In the genomic region with DNA sequence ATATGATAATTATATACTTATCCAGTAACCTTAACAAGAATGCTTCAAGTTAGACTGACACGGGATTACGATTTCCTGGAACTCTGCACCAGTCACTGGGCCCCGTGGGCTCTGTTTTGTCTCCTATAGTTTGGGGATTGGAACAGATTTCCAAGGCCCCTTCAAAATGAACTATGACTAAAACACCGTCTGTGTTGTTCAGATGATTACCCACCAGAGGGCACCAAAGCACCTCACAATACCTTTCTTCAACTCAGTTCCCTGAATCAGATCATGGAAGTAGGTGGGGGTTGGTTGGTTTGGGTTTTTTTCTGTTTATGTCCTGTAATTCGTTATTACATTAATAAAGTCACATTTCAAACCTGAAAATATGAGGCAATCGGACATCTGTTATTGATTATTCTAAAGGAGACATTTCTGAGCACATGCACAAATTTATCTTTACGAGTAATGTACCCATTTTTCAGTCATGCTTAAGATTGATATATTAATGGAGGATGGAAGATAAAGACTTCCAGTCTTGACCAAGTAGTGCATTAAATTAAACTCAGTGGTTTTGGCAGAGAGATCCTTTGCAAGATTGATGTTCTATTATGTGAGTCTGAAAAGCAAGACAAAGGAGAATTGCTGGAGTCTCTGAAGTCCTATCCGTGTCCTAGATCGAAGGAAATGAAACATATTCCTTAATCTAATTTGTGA, we compare ENCODE assay signal across 8 cellular contexts.
DNase-seq lines count a peak whose midpoint lies in the region; ATAC-seq and TF ChIP-seq lines count a peak whose summit lies in the region.

No MANE protein-coding gene starts in this region.

- H3K4me3 Mint-ChIP-seq in Caco-2 (ENCODE audit: unreplicated experiment) (no peak overlapping the region), endothelial cell (ENCODE audit: unreplicated experiment) (no peak overlapping the region)

- intact Hi-C loops in Caco-2 (cut with micrococcal nuclease; ENCODE audit: unreplicated experiment) = loop anchor here (1.0 to 10.0 kb wide), 6 partner anchors 45 to 495 kb away; no protein-coding TSS in a partner anchor

- DNase-seq in Caco-2 = peak; percentile 54 to 70
- peak; percentile 78 for DNase-seq in HT1080 (ENCODE audit: low read depth)
- peak; percentile 17 to 54 for DNase-seq in NOMO-1 (lab: John Stamatoyannopoulos, UW; ENCODE audit: unreplicated experiment in 2 of 2)
- DNase-seq in activated CD8-positive, alpha-beta memory T cell treated with anti-CD3 and anti-CD28 coated beads for 24 hours = peak; percentile 64
- peak; percentile 67 for DNase-seq in endothelial cell (ENCODE audit: low spot score)
- DNase-seq in mucosa of gallbladder (ENCODE audit: low spot score) = peak; percentile 69
- peak; percentile 27 for DNase-seq in stimulated activated naive CD4-positive, alpha-beta T cell treated with Interleukin-2 at 50 U/mL for 16 hours (lab: John Stamatoyannopoulos, UW)

- no peak overlapping the region for H3K27ac Mint-ChIP-seq in Caco-2 (ENCODE audit: unreplicated experiment)
- H3K27ac Mint-ChIP-seq in endothelial cell (ENCODE audit: unreplicated experiment) = no peak overlapping the region

- no peaks in the 10 kb centered on the region for H3K4me1 ChIP-seq in Caco-2

- peak; percentile 88 for ATAC-seq in GM21360 (IDR thresholded peaks at IDR 0.05; ENCODE audit: unreplicated experiment)

- CTCF ChIA-PET in Caco-2 (lab: Charles Lee) = no interaction called here

- no peaks in the 10 kb centered on the region for H3K27me3 Mint-ChIP-seq in Caco-2 (ENCODE audit: insufficient read depth, unreplicated experiment)
- peaks cover 3% of the 10 kb centered on the region for H3K27me3 Mint-ChIP-seq in endothelial cell (ENCODE audit: unreplicated experiment)

- H3K4me3 ChIP-seq in Caco-2 (ENCODE audit: low read depth, low read length) = no peak overlapping the region

- H3K9me3 Mint-ChIP-seq in Caco-2 (ENCODE audit: unreplicated experiment) (no peaks in the 10 kb centered on the region), endothelial cell (ENCODE audit: unreplicated experiment) (no peaks in the 10 kb centered on the region)

- TF ChIP-seq CTCF in Caco-2 (IDR thresholded peaks at IDR 0.05; ENCODE audit: insufficient read depth in 1 of 2, low read depth in 1 of 2, low read length in 1 of 2, severe bottlenecking in 1 of 2, unreplicated experiment in 1 of 2) = peak; percentile 73 to 84
- peak; percentile 88 for TF ChIP-seq CTCF in endothelial cell (IDR thresholded peaks at IDR 0.05; ENCODE audit: unreplicated experiment)

- no peaks in the 10 kb centered on the region for H3K27me3 ChIP-seq in Caco-2 (replicated peaks; ENCODE audit: control insufficient read depth, insufficient read depth, low read length)

- no peaks in the 10 kb centered on the region for H3K9me3 ChIP-seq in Caco-2

- no TSS peak for BruUV-seq in Caco-2 (replicated peaks; lab: Mats Ljungman, UMichigan)

- H3K36me3 Mint-ChIP-seq in Caco-2 (ENCODE audit: insufficient read depth, unreplicated experiment) (no peaks in the 10 kb centered on the region), endothelial cell (ENCODE audit: low read depth, unreplicated experiment) (no peaks in the 10 kb centered on the region)

- H3K36me3 ChIP-seq in Caco-2 (ENCODE audit: control insufficient read depth, insufficient read depth, low read length) = no peaks in the 10 kb centered on the region

- POLR2A ChIA-PET in Caco-2 (lab: Charles Lee) = no interaction called here

- H3K4me1 Mint-ChIP-seq in Caco-2 (ENCODE audit: low read depth, unreplicated experiment) (peaks cover under 1% of the 10 kb centered on the region), endothelial cell (ENCODE audit: unreplicated experiment) (peaks cover 23% of the 10 kb centered on the region)

Comparison
In these comparisons a context has a peak if more than half of its experiments do, and no peak if none do; other contexts are left out.
1. DNase-seq: peak in every context shown above with its lines; median percentile 78 in HT1080; 69 in mucosa of gallbladder; 67 in endothelial cell; 64 in activated CD8-positive, alpha-beta memory T cell treated with anti-CD3 and anti-CD28 coated beads for 24 hours; 62 in Caco-2; 36 in NOMO-1; 27 in stimulated activated naive CD4-positive, alpha-beta T cell treated with Interleukin-2 at 50 U/mL for 16 hours.